14 cellular contexts compared by ENCODE assay signal in genomic region chr6:1930356-1930755, GRCh38.
DNase-seq lines count a peak whose midpoint lies in the region; ATAC-seq and TF ChIP-seq lines count a peak whose summit lies in the region.
"Had no signal": no experiment of that assay in that cellular context is flagged by ENCODE, and none has a peak within 500 bp of the region (broad histone marks: within the 10 kb centered on the region; RNA-seq: fewer than 3 reads in every experiment).

No MANE protein-coding gene starts in this region.

- no peaks in the 10 kb centered on the region; the same call in 1 of the 2 replicates for H3K9me3 ChIP-seq in SJSA1 (replicated peaks)

- H3K4me3 Mint-ChIP-seq in chondrocyte (ENCODE audit: unreplicated experiment) = peak overlapping the region; percentile 47
- H3K4me3 Mint-ChIP-seq: CD4-positive, alpha-beta memory T cell had no signal

- no peak overlapping the region for H3K4me3 ChIP-seq in SJSA1

- H3K4me1 ChIP-seq in SJSA1 (replicated peaks) = peaks cover 23% of the 10 kb centered on the region

- peaks cover 9% of the 10 kb centered on the region for H3K9me3 Mint-ChIP-seq in chondrocyte (ENCODE audit: low read depth)

- no peak for ATAC-seq in GM18870 (IDR thresholded peaks at IDR 0.05; ENCODE audit: unreplicated experiment)
- ATAC-seq: PC-3 had no signal

- no peaks in the 10 kb centered on the region for H3K27me3 ChIP-seq in SJSA1 (replicated peaks)

- H3K36me3 Mint-ChIP-seq in chondrocyte (ENCODE audit: low read depth) = no peaks in the 10 kb centered on the region

- no peaks in the 10 kb centered on the region for H3K36me3 ChIP-seq in SJSA1

- DNase-seq in SJSA1 (ENCODE audit: low read depth in 1 of 2, low spot score in 2 of 2) = peak in 1 of 2 experiments; percentile 84
- no peak for DNase-seq in chondrocyte (ENCODE audit: low spot score)
- DNase-seq in iris pigment epithelial cell (ENCODE audit: low read depth) = peak; percentile 18
- no peak for DNase-seq in GM13977 (ENCODE audit: low spot score)
- no peak for DNase-seq in OCI-M2 (lab: John Stamatoyannopoulos, UW; ENCODE audit: unreplicated experiment)
- DNase-seq in NCI-H2171 treated with DMSO at 0.1 percent for 48 hours (lab: John Stamatoyannopoulos, UW) = no peak
- DNase-seq: CD4-positive, alpha-beta memory T cell; KG1; NCI-H1417 treated with DMSO at 0.1 percent for 48 hours; NCI-H2029; NCI-H774; PC-3 had no signal

- no peak for TF ChIP-seq CTCF in chondrocyte (IDR thresholded peaks at IDR 0.05)
- no peak for TF ChIP-seq CTCF in GM13977 (IDR thresholded peaks at IDR 0.05; ENCODE audit: extremely low read depth, insufficient read depth, missing control alignments)

- peak overlapping the region; percentile 74 for H3K27ac ChIP-seq in SJSA1
- H3K27ac ChIP-seq: RWPE1 had no signal

- H3K27ac Mint-ChIP-seq in chondrocyte (ENCODE audit: unreplicated experiment) = peak overlapping the region; percentile 75
- H3K27ac Mint-ChIP-seq: CD4-positive, alpha-beta memory T cell had no signal

- in situ Hi-C loops in GM13977 (cut with MboI; ENCODE audit: low pct_unique_long_range_greater_than_20kb, low sequenced_read_pairs, unreplicated experiment) = no loop called here

- H3K4me1 Mint-ChIP-seq in chondrocyte (ENCODE audit: low read depth) = peaks cover 26% of the 10 kb centered on the region
- H3K4me1 Mint-ChIP-seq: CD4-positive, alpha-beta memory T cell had no signal

- no peaks in the 10 kb centered on the region for H3K27me3 Mint-ChIP-seq in chondrocyte (ENCODE audit: low read depth)
- H3K27me3 Mint-ChIP-seq: CD4-positive, alpha-beta memory T cell had no signal
